32 cellular contexts compared by ENCODE assay signal in the genomic region with DNA sequence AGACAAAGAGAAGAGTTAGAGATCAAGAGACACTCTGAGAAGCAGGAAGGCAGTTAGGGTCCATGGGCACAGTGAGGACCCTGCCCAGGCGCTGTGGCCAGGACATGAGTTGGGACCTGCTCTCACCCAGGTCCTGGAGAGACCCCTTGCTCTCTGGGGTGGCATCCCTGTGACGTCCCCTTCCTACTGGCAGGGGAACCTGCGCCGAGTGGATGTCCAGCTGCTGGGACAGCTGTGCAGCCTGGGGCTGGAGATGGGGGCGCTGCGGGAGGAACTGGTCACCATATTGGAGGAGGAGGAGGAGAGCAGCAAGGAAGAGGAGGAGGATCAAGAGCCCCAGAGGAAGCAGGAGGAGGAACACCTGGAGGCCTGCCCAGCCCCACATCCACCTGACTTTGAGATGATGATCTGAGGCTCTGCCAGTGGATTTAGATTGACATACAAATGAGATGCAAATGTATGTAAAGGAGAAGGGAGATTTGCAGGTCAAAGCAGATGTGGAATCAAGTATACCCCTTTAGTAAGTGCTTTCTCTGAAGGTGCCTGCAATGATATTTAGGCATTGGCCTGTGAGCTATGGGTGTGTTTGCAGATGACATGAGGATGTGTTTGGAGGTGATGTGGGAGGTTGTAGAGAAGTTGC. TPM values are rescaled to one million over a fixed set of nuclear protein-coding genes. Genes with fewer than 3 reads are reported as not detected.
DNase-seq lines count a peak whose midpoint lies in the region; ATAC-seq and TF ChIP-seq lines count a peak whose summit lies in the region.
"Had no signal": no experiment of that assay in that cellular context is flagged by ENCODE, and none has a peak within 500 bp of the region (broad histone marks: within the 10 kb centered on the region; RNA-seq: fewer than 3 reads in every experiment).

No MANE protein-coding gene starts in this region.

- peaks cover 4% of the 10 kb centered on the region for H3K79me2 ChIP-seq in Karpas-422 (ENCODE audit: low read length)

- H3K4me1 Mint-ChIP-seq in activated CD8-positive, alpha-beta T cell treated with anti-CD3 and anti-CD28 coated beads, Interleukin-2, amount 10 ng/mL, durations not matched to agents 7 days and 5 days (ENCODE audit: low read depth), result peaks cover 16% of the 10 kb centered on the region
- peaks cover 3% of the 10 kb centered on the region for H3K4me1 Mint-ChIP-seq in activated CD8-positive, alpha-beta T cell treated with anti-CD3 and anti-CD28 coated beads for 36 hours (ENCODE audit: low read depth)
- H3K4me1 Mint-ChIP-seq in dendritic cell treated with granulocyte-macrophage colony-stimulating factor and Interleukin-4, amounts not matched to agents 40 ng/mL and 50 ng/mL, for 4 days (ENCODE audit: low read depth), result peaks cover 24% of the 10 kb centered on the region
- H3K4me1 Mint-ChIP-seq: natural killer cell had no signal

- TF ChIP-seq CTCF in activated CD8-positive, alpha-beta T cell treated with anti-CD3 and anti-CD28 coated beads for 36 hours (IDR thresholded peaks at IDR 0.05), result no peak
- no peak for TF ChIP-seq CTCF in upper lobe of left lung (IDR thresholded peaks at IDR 0.05)

- no peaks in the 10 kb centered on the region for H3K9me2 ChIP-seq in Karpas-422 (replicated peaks; ENCODE audit: insufficient read depth, low read length)

- H4K20me1 ChIP-seq in Karpas-422 (ENCODE audit: insufficient read depth, low read depth, low read length), result 0 out of 2 replicates have a peak, but pooled peaks cover 2% of the 10 kb centered on the region

- H3K9me3 Mint-ChIP-seq in activated CD8-positive, alpha-beta T cell treated with anti-CD3 and anti-CD28 coated beads, Interleukin-2, amount 10 ng/mL, durations not matched to agents 7 days and 5 days (ENCODE audit: insufficient read depth), result no peaks in the 10 kb centered on the region
- no peaks in the 10 kb centered on the region for H3K9me3 Mint-ChIP-seq in activated CD8-positive, alpha-beta T cell treated with anti-CD3 and anti-CD28 coated beads for 36 hours
- no peaks in the 10 kb centered on the region for H3K9me3 Mint-ChIP-seq in dendritic cell treated with granulocyte-macrophage colony-stimulating factor and Interleukin-4, amounts not matched to agents 40 ng/mL and 50 ng/mL, for 4 days
- H3K9me3 Mint-ChIP-seq: CD8-positive, alpha-beta T cell; HFFc6; natural killer cell; T-helper 1 cell treated with Interleukin-12 subunit alpha and Interleukin-12 subunit beta and Interleukin-4 antibody, amounts not matched to agents 30 μg/mL and 1 μg/mL, for 36 hours had no signal

- H3K36me3 ChIP-seq in Karpas-422 (ENCODE audit: insufficient read depth, low read length), result no peaks in the 10 kb centered on the region
- no peaks in the 10 kb centered on the region for H3K36me3 ChIP-seq in upper lobe of left lung
- H3K36me3 ChIP-seq: brain microvascular endothelial cell, ovary, spleen had no signal

- H3K4me1 ChIP-seq in Karpas-422 (ENCODE audit: low read length) (peaks cover 21% of the 10 kb centered on the region), upper lobe of left lung (peaks cover 8 to 18% (median 11%) of the 10 kb centered on the region in 4 donors)

- POLR2A ChIA-PET in activated CD8-positive, alpha-beta T cell treated with anti-CD3 and anti-CD28 coated beads, Interleukin-2, amount 10 ng/mL, durations not matched to agents 7 days and 5 days (lab: Charles Lee), result interaction anchor here (0.6 kb wide), 1 partner anchor 28 kb away, joined by 3 read pairs; no protein-coding TSS in a partner anchor
- POLR2A ChIA-PET in activated CD8-positive, alpha-beta T cell treated with anti-CD3 and anti-CD28 coated beads for 36 hours (lab: Charles Lee), result no interaction called here

- H3K4me3 Mint-ChIP-seq in activated CD8-positive, alpha-beta T cell treated with anti-CD3 and anti-CD28 coated beads, Interleukin-2, amount 10 ng/mL, durations not matched to agents 7 days and 5 days, result no peak overlapping the region
- no peak overlapping the region for H3K4me3 Mint-ChIP-seq in activated CD8-positive, alpha-beta T cell treated with anti-CD3 and anti-CD28 coated beads for 36 hours
- no peak overlapping the region for H3K4me3 Mint-ChIP-seq in dendritic cell treated with granulocyte-macrophage colony-stimulating factor and Interleukin-4, amounts not matched to agents 40 ng/mL and 50 ng/mL, for 4 days
- H3K4me3 Mint-ChIP-seq: CD8-positive, alpha-beta T cell; HFFc6; natural killer cell; T-helper 1 cell treated with Interleukin-12 subunit alpha and Interleukin-12 subunit beta and Interleukin-4 antibody, amounts not matched to agents 30 μg/mL and 1 μg/mL, for 36 hours had no signal

- H3K27ac Mint-ChIP-seq in activated CD8-positive, alpha-beta T cell treated with anti-CD3 and anti-CD28 coated beads, Interleukin-2, amount 10 ng/mL, durations not matched to agents 7 days and 5 days, result peak overlapping the region; percentile 50
- H3K27ac Mint-ChIP-seq in activated CD8-positive, alpha-beta T cell treated with anti-CD3 and anti-CD28 coated beads for 36 hours, result no peak overlapping the region
- H3K27ac Mint-ChIP-seq in dendritic cell treated with granulocyte-macrophage colony-stimulating factor and Interleukin-4, amounts not matched to agents 40 ng/mL and 50 ng/mL, for 4 days, result peak overlapping the region; percentile 5
- H3K27ac Mint-ChIP-seq: CD8-positive, alpha-beta T cell; HFFc6; natural killer cell had no signal

- CTCF ChIA-PET in activated CD8-positive, alpha-beta T cell treated with anti-CD3 and anti-CD28 coated beads, Interleukin-2, amount 10 ng/mL, durations not matched to agents 7 days and 5 days (lab: Charles Lee), result no interaction called here
- CTCF ChIA-PET in activated CD8-positive, alpha-beta T cell treated with anti-CD3 and anti-CD28 coated beads for 36 hours (lab: Charles Lee), result interaction anchor here (1.0 to 15.6 kb wide), 2 partner anchors 126 to 153 kb away, joined by 3 to 272 read pairs; a partner anchor contains a TSS

- H3K9me3 ChIP-seq in Karpas-422 (ENCODE audit: low read length) (no peaks in the 10 kb centered on the region), upper lobe of left lung (no peaks in the 10 kb centered on the region)
- H3K9me3 ChIP-seq: ovary, spleen had no signal

- no peak overlapping the region for H3K4me3 ChIP-seq in Karpas-422 (ENCODE audit: low read length)
- no peak overlapping the region for H3K4me3 ChIP-seq in upper lobe of left lung
- H3K4me3 ChIP-seq: ovary, spleen had no signal

- peak overlapping the region; percentile 29 for H3K4me2 ChIP-seq in Karpas-422 (ENCODE audit: low read depth, low read length, poor library complexity, severe bottlenecking)

- no peak overlapping the region for H3K27ac ChIP-seq in Karpas-422 (ENCODE audit: low read length)
- no peak overlapping the region for H3K27ac ChIP-seq in upper lobe of left lung
- H3K27ac ChIP-seq: brain microvascular endothelial cell, ovary, spleen had no signal

- intact Hi-C loops in activated CD8-positive, alpha-beta T cell treated with anti-CD3 and anti-CD28 coated beads for 36 hours (cut with micrococcal nuclease), result no loop called here
- intact Hi-C loops in dendritic cell treated with granulocyte-macrophage colony-stimulating factor and Interleukin-4, amounts not matched to agents 40 ng/mL and 50 ng/mL, for 4 days (cut with micrococcal nuclease), result no loop called here
- intact Hi-C loops in sciatic nerve (cut with DNase I), result no loop called here

- H3K27me3 ChIP-seq in Karpas-422 (ENCODE audit: low read length) (no peaks in the 10 kb centered on the region), upper lobe of left lung (no peaks in the 10 kb centered on the region)
- H3K27me3 ChIP-seq: brain microvascular endothelial cell, ovary had no signal

- no peak for DNase-seq in activated CD8-positive, alpha-beta T cell treated with anti-CD3 and anti-CD28 coated beads, Interleukin-2, amount 10 ng/mL, durations not matched to agents 7 days and 5 days
- no peak for DNase-seq in activated CD8-positive, alpha-beta T cell treated with anti-CD3 and anti-CD28 coated beads for 36 hours
- DNase-seq in Karpas-422 (peak; percentile 55), sciatic nerve (ENCODE audit: low spot score) (peak; percentile 49), DMS 273 treated with DMSO at 0.1 percent for 48 hours (lab: John Stamatoyannopoulos, UW) (no peak), upper lobe of left lung (no peak)
- DNase-seq: activated CD4-positive, alpha-beta T cell treated with anti-CD3 and anti-CD28 coated beads for 48 hours; activated gamma-delta T cell; AML-193; brain microvascular endothelial cell; CD8-positive, alpha-beta T cell; DMS153; effector memory CD4-positive, alpha-beta T cell; foreskin melanocyte; HFFc6; KG1; left ventricle myocardium superior; natural killer cell; NCI-H1436 treated with DMSO at 0.1 percent for 48 hours; NCI-H2107; NCI-H510A; retina; spleen; stimulated activated CD4-positive, alpha-beta T cell treated with anti-CD3 and anti-CD28 coated beads, Interleukin-4, amount 100 ng/mL, for 24 hours; stimulated activated naive CD4-positive, alpha-beta T cell treated with Interleukin-2 at 50 U/mL for 16 hours had no signal

- peaks cover 17% of the 10 kb centered on the region for H3K27me3 Mint-ChIP-seq in activated CD8-positive, alpha-beta T cell treated with anti-CD3 and anti-CD28 coated beads, Interleukin-2, amount 10 ng/mL, durations not matched to agents 7 days and 5 days (ENCODE audit: low read depth)
- peaks cover 10% of the 10 kb centered on the region for H3K27me3 Mint-ChIP-seq in activated CD8-positive, alpha-beta T cell treated with anti-CD3 and anti-CD28 coated beads for 36 hours
- peaks cover 13% of the 10 kb centered on the region for H3K27me3 Mint-ChIP-seq in dendritic cell treated with granulocyte-macrophage colony-stimulating factor and Interleukin-4, amounts not matched to agents 40 ng/mL and 50 ng/mL, for 4 days

- H3K9ac ChIP-seq in Karpas-422 (ENCODE audit: low read length), result no peak overlapping the region

- no peak overlapping the region for H2AFZ ChIP-seq in Karpas-422 (ENCODE audit: low read length)

- ATAC-seq in activated CD8-positive, alpha-beta T cell treated with anti-CD3 and anti-CD28 coated beads, Interleukin-2, amount 10 ng/mL, durations not matched to agents 7 days and 5 days, result no peak
- no peak for ATAC-seq in activated CD8-positive, alpha-beta T cell treated with anti-CD3 and anti-CD28 coated beads for 36 hours
- ATAC-seq in sciatic nerve, result no peak
- no peak for ATAC-seq in HG02870 (IDR thresholded peaks at IDR 0.05; ENCODE audit: unreplicated experiment)
- no peak for ATAC-seq in upper lobe of left lung (ENCODE audit: low FRiP score in 2 of 2)
- ATAC-seq: CD8-positive, alpha-beta T cell; left ventricle myocardium superior; natural killer cell had no signal

- TF ChIP-seq EP300 in upper lobe of left lung (IDR thresholded peaks at IDR 0.05), result no peak

- H3K36me3 Mint-ChIP-seq in activated CD8-positive, alpha-beta T cell treated with anti-CD3 and anti-CD28 coated beads, Interleukin-2, amount 10 ng/mL, durations not matched to agents 7 days and 5 days (ENCODE audit: low read depth), result no peaks in the 10 kb centered on the region
- no peaks in the 10 kb centered on the region for H3K36me3 Mint-ChIP-seq in activated CD8-positive, alpha-beta T cell treated with anti-CD3 and anti-CD28 coated beads for 36 hours (ENCODE audit: low read depth)
- no peaks in the 10 kb centered on the region for H3K36me3 Mint-ChIP-seq in dendritic cell treated with granulocyte-macrophage colony-stimulating factor and Interleukin-4, amounts not matched to agents 40 ng/mL and 50 ng/mL, for 4 days (ENCODE audit: low read depth)
- H3K36me3 Mint-ChIP-seq: CD8-positive, alpha-beta T cell; natural killer cell had no signal

- WGBS in upper lobe of left lung, 2 donors, result 72 to 77% methylated on average over 6 of the region's 6 CpGs

- no peak for TF ChIP-seq POLR2A in upper lobe of left lung (IDR thresholded peaks at IDR 0.05)

RNA-seq across cellular contexts. Expression of a gene that starts 1.0 kb away (rescaled TPM):
- total RNA-seq in activated CD8-positive, alpha-beta T cell treated with anti-CD3 and anti-CD28 coated beads, Interleukin-2, amount 10 ng/mL, durations not matched to agents 7 days and 5 days, result not detected
- total RNA-seq in activated CD8-positive, alpha-beta T cell treated with anti-CD3 and anti-CD28 coated beads for 36 hours, result not detected
- total RNA-seq in Karpas-422 (2014; rRNA removed; shearing (Covaris generic); ENCODE audit: low replicate concordance), result not detected in 2 replicates
- total RNA-seq in sciatic nerve (not detected), upper lobe of left lung (not detected)
- total RNA-seq: A172; CD8-positive, alpha-beta T cell; G401; HFFc6; left ventricle myocardium superior; natural killer cell; ovary; RPMI7951 had no signal

RNA-seq across cellular contexts. Expression of a gene that starts 4.2 kb away (rescaled TPM):
- total RNA-seq in activated CD8-positive, alpha-beta T cell treated with anti-CD3 and anti-CD28 coated beads, Interleukin-2, amount 10 ng/mL, durations not matched to agents 7 days and 5 days, result 10 to 100 TPM; 44.8 to 47.0 TPM
- 10 to 100 TPM; 47.6 to 51.5 TPM for total RNA-seq in activated CD8-positive, alpha-beta T cell treated with anti-CD3 and anti-CD28 coated beads for 36 hours
- total RNA-seq in Karpas-422 (2014; rRNA removed; shearing (Covaris generic); ENCODE audit: low replicate concordance), result 25.1 and 30.3 TPM in 2 replicates
- 33.9 TPM for total RNA-seq in sciatic nerve
- 10 to 100 TPM; 28.9 to 63.1 (median 38.3) TPM for total RNA-seq in upper lobe of left lung

RNA-seq across cellular contexts. Expression of a gene that starts 16.8 kb away (rescaled TPM):
- 1 to 10 TPM; 2.9 to 5.2 TPM for total RNA-seq in activated CD8-positive, alpha-beta T cell treated with anti-CD3 and anti-CD28 coated beads, Interleukin-2, amount 10 ng/mL, durations not matched to agents 7 days and 5 days
- 1 to 10 TPM in 1 of 2 experiments, under 1 TPM in 1; 0.59 to 1.1 TPM for total RNA-seq in activated CD8-positive, alpha-beta T cell treated with anti-CD3 and anti-CD28 coated beads for 36 hours
- not detected in 2 replicates for total RNA-seq in Karpas-422 (2014; rRNA removed; shearing (Covaris generic); ENCODE audit: low replicate concordance)
- 6.1 TPM for total RNA-seq in sciatic nerve
- total RNA-seq in upper lobe of left lung, result 10 to 100 TPM; 10.0 to 39.1 (median 23.4) TPM
- total RNA-seq: G401, RPMI7951 had no signal

RNA-seq across cellular contexts. Expression of a gene that starts 46.3 kb away (rescaled TPM):
- total RNA-seq in activated CD8-positive, alpha-beta T cell treated with anti-CD3 and anti-CD28 coated beads, Interleukin-2, amount 10 ng/mL, durations not matched to agents 7 days and 5 days, result 10 to 100 TPM; 15.8 to 24.5 TPM
- 10 to 100 TPM; 32.3 to 36.9 TPM for total RNA-seq in activated CD8-positive, alpha-beta T cell treated with anti-CD3 and anti-CD28 coated beads for 36 hours
- total RNA-seq in Karpas-422 (2014; rRNA removed; shearing (Covaris generic); ENCODE audit: low replicate concordance), result 112 and 116 TPM in 2 replicates
- total RNA-seq in sciatic nerve (24.2 TPM), upper lobe of left lung (10 to 100 TPM; 28.4 to 71.7 (median 63.3) TPM)

RNA-seq across cellular contexts. Expression of a gene that starts 46.8 kb away (rescaled TPM):
- 10 to 100 TPM; 25.3 to 26.6 TPM for total RNA-seq in activated CD8-positive, alpha-beta T cell treated with anti-CD3 and anti-CD28 coated beads, Interleukin-2, amount 10 ng/mL, durations not matched to agents 7 days and 5 days
- 10 to 100 TPM; 46.6 to 47.0 TPM for total RNA-seq in activated CD8-positive, alpha-beta T cell treated with anti-CD3 and anti-CD28 coated beads for 36 hours
- 67.6 and 74.7 TPM in 2 replicates for total RNA-seq in Karpas-422 (2014; rRNA removed; shearing (Covaris generic); ENCODE audit: low replicate concordance)
- total RNA-seq in sciatic nerve (12.0 TPM), upper lobe of left lung (10 to 100 TPM in 4 of 6 donors, 1 to 10 TPM in 1, under 1 TPM in 1; 0.89 to 18.4 (median 16.0) TPM)

Comparison
In these comparisons a context has a peak if more than half of its experiments do, and no peak if none do; other contexts are left out.
1. DNase-seq: peak in Karpas-422 (single experiment) and sciatic nerve (single experiment); none in activated CD8-positive, alpha-beta T cell treated with anti-CD3 and anti-CD28 coated beads, Interleukin-2, amount 10 ng/mL, durations not matched to agents 7 days and 5 days (single experiment), activated CD8-positive, alpha-beta T cell treated with anti-CD3 and anti-CD28 coated beads for 36 hours (single experiment), DMS 273 treated with DMSO at 0.1 percent for 48 hours (single experiment) and upper lobe of left lung (0 of 2).